Comparison of ENCODE assay signal across 16 cellular contexts in the genomic region with DNA sequence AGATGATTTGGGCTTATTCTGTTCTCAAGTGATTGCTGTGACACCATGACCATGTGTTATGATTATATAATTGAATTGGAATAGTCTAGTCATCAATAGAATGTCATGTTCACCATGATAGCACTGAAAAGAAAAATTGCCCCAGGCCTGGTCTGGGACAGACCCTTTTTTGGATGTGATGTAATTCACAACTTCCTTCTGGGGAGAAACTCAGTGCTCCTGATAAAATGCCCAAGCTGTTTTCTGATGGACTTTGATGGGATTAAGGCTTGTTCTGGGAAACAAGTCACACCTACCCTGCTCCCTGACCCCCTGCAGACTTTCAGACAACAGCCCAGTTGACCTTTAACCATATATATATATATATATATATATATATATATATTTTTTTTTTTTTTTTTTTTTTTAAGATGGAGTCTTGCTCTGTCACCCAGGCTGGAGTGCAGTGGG.
"Had no signal": no experiment of that assay in that cellular context is flagged by ENCODE, and none has a peak within 500 bp of the region (broad histone marks: within the 10 kb centered on the region; RNA-seq: fewer than 3 reads in every experiment).

No MANE protein-coding gene starts in this region.

- H3K4me3 Mint-ChIP-seq: activated B cell treated with CpG ODN at 0.5 μM for 24 hours; T-helper 1 cell treated with Interleukin-12 subunit alpha and Interleukin-12 subunit beta and Interleukin-4 antibody, amounts not matched to agents 30 μg/mL and 1 μg/mL, for 36 hours had no signal

- H3K36me3 ChIP-seq: brain microvascular endothelial cell, lower lobe of right lung, neutrophil, stomach, thoracic aorta had no signal

- H3K4me3 ChIP-seq: lower lobe of right lung, stomach, thoracic aorta had no signal

- H3K27me3 ChIP-seq: brain microvascular endothelial cell, neutrophil, stomach had no signal

- H3K9me3 ChIP-seq: lower lobe of right lung, neutrophil, stomach, thoracic aorta had no signal

- H3K27me3 Mint-ChIP-seq: activated B cell treated with CpG ODN at 0.5 μM for 24 hours had no signal

- DNase-seq: activated B cell treated with CpG ODN at 0.5 μM for 24 hours; activated CD4-positive, alpha-beta T cell treated with anti-CD3 and anti-CD28 coated beads, Interleukin-2, amount 50 U/mL, for 4 hours; activated naive CD4-positive, alpha-beta T cell; amygdala; brain microvascular endothelial cell; erythroblast; hippocampal formation; lower lobe of right lung; midbrain; retina; stimulated activated CD4-positive, alpha-beta T cell treated with anti-CD3 and anti-CD28 coated beads, Interleukin-4, amount 100 ng/mL, for 1 hour; stimulated activated CD8-positive, alpha-beta memory T cell treated with anti-CD3 and anti-CD28 coated beads, Interleukin-4, amount 100 ng/mL, for 48 hours; stomach had no signal

- H3K9me3 Mint-ChIP-seq: activated B cell treated with CpG ODN at 0.5 μM for 24 hours; T-helper 1 cell treated with Interleukin-12 subunit alpha and Interleukin-12 subunit beta and Interleukin-4 antibody, amounts not matched to agents 30 μg/mL and 1 μg/mL, for 36 hours had no signal

- H3K27ac Mint-ChIP-seq: activated B cell treated with CpG ODN at 0.5 μM for 24 hours; T-helper 1 cell treated with Interleukin-12 subunit alpha and Interleukin-12 subunit beta and Interleukin-4 antibody, amounts not matched to agents 30 μg/mL and 1 μg/mL, for 36 hours had no signal

- ATAC-seq: lower lobe of right lung had no signal

- H3K27ac ChIP-seq: brain microvascular endothelial cell, lower lobe of right lung, neutrophil, stomach, thoracic aorta had no signal
